ENCODE assay signal across 12 cellular contexts in genomic region chr10:10854715-10855114, GRCh38.
"Had no signal": no experiment of that assay in that cellular context is flagged by ENCODE, and none has a peak within 500 bp of the region (broad histone marks: within the 10 kb centered on the region; RNA-seq: fewer than 3 reads in every experiment).

No MANE protein-coding gene starts in this region.

- H3K9me3 Mint-ChIP-seq: effector memory CD8-positive, alpha-beta T cell; natural killer cell; stimulated activated naive CD8-positive, alpha-beta T cell treated with anti-CD3 and anti-CD28 coated beads, Interleukin-15, Interleukin-2, amounts not matched to agents 100 ng/mL and 50 ng/mL, for 24 hours had no signal

- H3K27ac Mint-ChIP-seq: activated naive CD8-positive, alpha-beta T cell; natural killer cell; stimulated activated naive CD8-positive, alpha-beta T cell treated with anti-CD3 and anti-CD28 coated beads, Interleukin-15, Interleukin-2, amounts not matched to agents 100 ng/mL and 50 ng/mL, for 24 hours had no signal

- H3K36me3 Mint-ChIP-seq: activated naive CD8-positive, alpha-beta T cell; natural killer cell had no signal

- H3K4me3 Mint-ChIP-seq: activated naive CD8-positive, alpha-beta T cell; effector memory CD8-positive, alpha-beta T cell; natural killer cell; stimulated activated naive CD8-positive, alpha-beta T cell treated with anti-CD3 and anti-CD28 coated beads, Interleukin-15, Interleukin-2, amounts not matched to agents 100 ng/mL and 50 ng/mL, for 24 hours had no signal

- H3K4me3 ChIP-seq: esophagus squamous epithelium, pancreas, tibial nerve, uterus had no signal

- ATAC-seq: effector memory CD8-positive, alpha-beta T cell; pancreas had no signal

- DNase-seq: activated CD4-positive, alpha-beta T cell treated with anti-CD3 and anti-CD28 coated beads, Interleukin-2, amount 50 U/mL, for 4 hours; effector memory CD8-positive, alpha-beta T cell; esophagus squamous epithelium; mesendoderm; natural killer cell; pancreas; stimulated activated CD4-positive, alpha-beta T cell treated with anti-CD3 and anti-CD28 coated beads, Interleukin-1b, Interleukin-23, amount 100 ng/mL, for 48 hours; uterus; WERI-Rb-1 had no signal
